ENCODE assay signal across 24 cellular contexts in the genomic region with DNA sequence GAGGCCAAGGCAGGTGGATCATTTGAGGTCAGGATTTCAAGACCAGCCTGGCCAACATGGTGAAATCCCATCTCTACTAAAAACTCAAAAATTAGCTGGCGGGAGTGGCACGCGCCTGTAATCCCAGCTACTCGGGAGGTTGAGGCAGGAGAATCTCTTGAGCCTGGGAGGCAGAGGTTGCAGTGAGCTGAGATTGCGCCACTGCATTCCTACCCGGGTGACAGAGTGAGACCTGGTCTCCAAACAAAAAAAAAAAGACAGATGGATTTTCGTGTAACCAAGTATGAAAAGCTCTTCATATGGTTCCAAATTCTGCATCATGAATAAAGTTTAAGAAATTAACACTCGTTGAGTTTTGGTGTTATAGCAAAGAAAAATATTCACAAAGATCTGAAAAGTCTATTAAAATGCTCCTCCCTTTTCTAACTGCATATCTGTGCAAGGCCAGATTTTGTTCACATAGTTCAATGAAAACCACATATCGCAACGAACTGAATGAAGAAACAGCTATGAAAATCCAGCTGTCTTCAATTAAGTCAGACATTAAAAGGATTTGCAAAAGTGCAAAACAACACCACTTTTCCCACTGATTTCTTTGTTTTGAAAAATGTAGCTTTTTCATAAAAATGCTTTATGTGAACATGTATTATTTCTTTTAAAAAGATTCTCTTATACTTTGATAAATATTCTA. TPM values are rescaled to one million over a fixed set of nuclear protein-coding genes. Genes with fewer than 3 reads are reported as not detected.
DNase-seq lines count a peak whose midpoint lies in the region; ATAC-seq, FAIRE-seq and TF ChIP-seq lines count a peak whose summit lies in the region.
"Had no signal": no experiment of that assay in that cellular context is flagged by ENCODE, and none has a peak within 500 bp of the region (broad histone marks: within the 10 kb centered on the region; RNA-seq: fewer than 3 reads in every experiment).

No MANE protein-coding gene starts in this region.

- no peak overlapping the region for H2AK5ac ChIP-seq in mesenchymal stem cell (ENCODE audit: low read length, severe bottlenecking)

- H3K27ac ChIP-seq in mesenchymal stem cell (ENCODE audit: low read length, poor library complexity, severe bottlenecking): no peak overlapping the region
- H3K27ac ChIP-seq: ovary, SJCRH30 had no signal

- no peaks in the 10 kb centered on the region for H3K79me1 ChIP-seq in mesenchymal stem cell (replicated peaks; ENCODE audit: low read length, poor library complexity, severe bottlenecking)

- peak overlapping the region; percentile 90 for H3K9ac ChIP-seq in mesenchymal stem cell (ENCODE audit: low read length)

- no peaks in the 10 kb centered on the region for H3K9me3 Mint-ChIP-seq in T-helper 2 cell treated with Interferon-gamma antibody and Interleukin-4, amounts not matched to agents 5 μg/mL and 100 μg/mL, for 36 hours
- peaks cover 6% of the 10 kb centered on the region for H3K9me3 Mint-ChIP-seq in activated CD8-positive, alpha-beta T cell treated with anti-CD3 and anti-CD28 coated beads for 36 hours
- H3K9me3 Mint-ChIP-seq: activated CD4-positive, alpha-beta T cell treated with anti-CD3 and anti-CD28 coated beads, Interleukin-2, amount 10 ng/mL, durations not matched to agents 24 days and 14 days; activated naive CD4-positive, alpha-beta T cell treated with anti-CD3 and anti-CD28 coated beads, Interleukin-2, amount 10 ng/mL, durations not matched to agents 7 days and 5 days; effector memory CD8-positive, alpha-beta T cell had no signal

- H3K4me3 ChIP-seq in mesenchymal stem cell (ENCODE audit: insufficient read depth in 1 of 2, low read depth in 1 of 2, low read length in 2 of 2): no peak overlapping the region
- H3K4me3 ChIP-seq: ovary, SJCRH30 had no signal

- no peak overlapping the region for H2BK12ac ChIP-seq in mesenchymal stem cell (ENCODE audit: low read length in 2 of 2)

- no peak overlapping the region for H3K4ac ChIP-seq in mesenchymal stem cell (ENCODE audit: low read depth in 1 of 2, low read length in 2 of 2)

- H3K4me2 ChIP-seq in mesenchymal stem cell (ENCODE audit: low read length, poor library complexity, severe bottlenecking): no peak overlapping the region

- no peak overlapping the region for H3K18ac ChIP-seq in mesenchymal stem cell (ENCODE audit: low read depth in 1 of 2, low read length in 2 of 2)

- H3K4me3 Mint-ChIP-seq in T-helper 2 cell treated with Interferon-gamma antibody and Interleukin-4, amounts not matched to agents 5 μg/mL and 100 μg/mL, for 36 hours: no peak overlapping the region
- no peak overlapping the region for H3K4me3 Mint-ChIP-seq in activated CD8-positive, alpha-beta T cell treated with anti-CD3 and anti-CD28 coated beads for 36 hours
- H3K4me3 Mint-ChIP-seq: activated CD4-positive, alpha-beta T cell treated with anti-CD3 and anti-CD28 coated beads, Interleukin-2, amount 10 ng/mL, durations not matched to agents 24 days and 14 days; activated naive CD4-positive, alpha-beta T cell treated with anti-CD3 and anti-CD28 coated beads, Interleukin-2, amount 10 ng/mL, durations not matched to agents 7 days and 5 days; effector memory CD8-positive, alpha-beta T cell; stimulated activated memory B cell treated with anti-CD40 and anti-IgM and Interleukin-4, amounts not matched to agents 10 μg/mL and 1 μg/mL and 100 μg/mL, for 72 hours had no signal

- no peak overlapping the region for H3K23ac ChIP-seq in mesenchymal stem cell (ENCODE audit: low read length in 2 of 2)

- no peak for TF ChIP-seq EP300 in Ishikawa (IDR thresholded peaks at IDR 0.05; ENCODE audit: borderline replicate concordance)

- no peaks in the 10 kb centered on the region for H3K27me3 Mint-ChIP-seq in T-helper 2 cell treated with Interferon-gamma antibody and Interleukin-4, amounts not matched to agents 5 μg/mL and 100 μg/mL, for 36 hours (ENCODE audit: low read depth)
- H3K27me3 Mint-ChIP-seq in activated CD8-positive, alpha-beta T cell treated with anti-CD3 and anti-CD28 coated beads for 36 hours: no peaks in the 10 kb centered on the region

- H3K36me3 ChIP-seq in mesenchymal stem cell (ENCODE audit: control insufficient read depth in 1 of 2, insufficient read depth in 2 of 2, low read depth in 1 of 2, low read length in 2 of 2): peaks cover 0 to 6% of the 10 kb centered on the region in 2 experiments
- H3K36me3 ChIP-seq: ovary, SJCRH30 had no signal

- H3K9me3 ChIP-seq in mesenchymal stem cell (ENCODE audit: control insufficient read depth, low read length): no peaks in the 10 kb centered on the region
- H3K9me3 ChIP-seq: ovary, SJCRH30 had no signal

- H2BK5ac ChIP-seq in mesenchymal stem cell (ENCODE audit: low read depth, low read length, poor library complexity, severe bottlenecking): no peak overlapping the region

- TF ChIP-seq POLR2A in H54 (IDR thresholded peaks at IDR 0.05; ENCODE audit: low read depth, low read length): no peak

- no peak overlapping the region for H2AFZ ChIP-seq in mesenchymal stem cell (ENCODE audit: low read depth, low read length)

- peak; percentile 54 for DNase-seq in AG08395 (ENCODE audit: low spot score)
- DNase-seq in mesenchymal stem cell: no peak
- DNase-seq in T-helper 2 cell treated with Interferon-gamma antibody and Interleukin-4, amounts not matched to agents 5 μg/mL and 100 μg/mL, for 36 hours (ENCODE audit: low spot score): no peak
- no peak for DNase-seq in activated CD8-positive, alpha-beta T cell treated with anti-CD3 and anti-CD28 coated beads for 36 hours
- DNase-seq in H54 (ENCODE audit: insufficient read length, low spot score): no peak
- DNase-seq: activated CD4-positive, alpha-beta T cell treated with anti-CD3 and anti-CD28 coated beads, Interleukin-2, amount 10 ng/mL, durations not matched to agents 24 days and 14 days; activated naive CD4-positive, alpha-beta T cell treated with anti-CD3 and anti-CD28 coated beads, Interleukin-2, amount 10 ng/mL, durations not matched to agents 7 days and 5 days; activated T-cell treated with anti-CD3 and anti-CD28 coated beads for 4 hours; caudate nucleus; effector memory CD8-positive, alpha-beta T cell; glutamatergic neuron; Karpas-422; NCI-H1436 treated with DMSO at 0.1 percent for 48 hours; NCI-H345; ovary had no signal

- no peaks in the 10 kb centered on the region for H3K36me3 Mint-ChIP-seq in T-helper 2 cell treated with Interferon-gamma antibody and Interleukin-4, amounts not matched to agents 5 μg/mL and 100 μg/mL, for 36 hours (ENCODE audit: low read depth)
- H3K36me3 Mint-ChIP-seq in activated CD8-positive, alpha-beta T cell treated with anti-CD3 and anti-CD28 coated beads for 36 hours (ENCODE audit: low read depth): no peaks in the 10 kb centered on the region
- H3K36me3 Mint-ChIP-seq: activated naive CD4-positive, alpha-beta T cell treated with anti-CD3 and anti-CD28 coated beads, Interleukin-2, amount 10 ng/mL, durations not matched to agents 7 days and 5 days; stimulated activated memory B cell treated with anti-CD40 and anti-IgM and Interleukin-4, amounts not matched to agents 10 μg/mL and 1 μg/mL and 100 μg/mL, for 72 hours had no signal

- H3K27ac Mint-ChIP-seq in T-helper 2 cell treated with Interferon-gamma antibody and Interleukin-4, amounts not matched to agents 5 μg/mL and 100 μg/mL, for 36 hours: no peak overlapping the region
- H3K27ac Mint-ChIP-seq in activated CD8-positive, alpha-beta T cell treated with anti-CD3 and anti-CD28 coated beads for 36 hours: no peak overlapping the region
- H3K27ac Mint-ChIP-seq: activated CD4-positive, alpha-beta T cell treated with anti-CD3 and anti-CD28 coated beads, Interleukin-2, amount 10 ng/mL, durations not matched to agents 24 days and 14 days; activated naive CD4-positive, alpha-beta T cell treated with anti-CD3 and anti-CD28 coated beads, Interleukin-2, amount 10 ng/mL, durations not matched to agents 7 days and 5 days; effector memory CD8-positive, alpha-beta T cell; stimulated activated memory B cell treated with anti-CD40 and anti-IgM and Interleukin-4, amounts not matched to agents 10 μg/mL and 1 μg/mL and 100 μg/mL, for 72 hours had no signal

- intact Hi-C loops in activated CD8-positive, alpha-beta T cell treated with anti-CD3 and anti-CD28 coated beads for 36 hours (cut with micrococcal nuclease): no loop called here

- peaks cover 10% of the 10 kb centered on the region for H3K4me1 ChIP-seq in mesenchymal stem cell (ENCODE audit: control insufficient read depth, insufficient read depth, low read depth, low read length)

- no peak overlapping the region for H4K91ac ChIP-seq in mesenchymal stem cell (ENCODE audit: low read length)

- TF ChIP-seq RAD21 in Ishikawa (IDR thresholded peaks at IDR 0.05; ENCODE audit: low read depth): no peak

- FAIRE-seq in endometrium (lab: Jason Lieb, UNC): peak; percentile 97
- no peak for FAIRE-seq in H54 (lab: Jason Lieb, UNC)
- FAIRE-seq: GM18507, keratinocyte had no signal

- POLR2A ChIA-PET in activated CD8-positive, alpha-beta T cell treated with anti-CD3 and anti-CD28 coated beads for 36 hours (lab: Charles Lee): interaction anchor here (1.0 kb wide), 1 partner anchor 8 kb away, joined by 3 read pairs; no protein-coding TSS in a partner anchor

- H3K14ac ChIP-seq in mesenchymal stem cell (ENCODE audit: low read length in 2 of 2): no peak overlapping the region

- H2BK15ac ChIP-seq in mesenchymal stem cell (ENCODE audit: low read depth, poor library complexity, severe bottlenecking): no peak overlapping the region

- CTCF ChIA-PET in activated CD8-positive, alpha-beta T cell treated with anti-CD3 and anti-CD28 coated beads for 36 hours (lab: Charles Lee): interaction anchor here (1.0 to 1.3 kb wide), 3 partner anchors 10 to 123 kb away, joined by 3 to 8 read pairs (median 3); no protein-coding TSS in a partner anchor

- no peak overlapping the region for H4K8ac ChIP-seq in mesenchymal stem cell (ENCODE audit: low read length)

- H3K27me3 ChIP-seq in mesenchymal stem cell (ENCODE audit: control insufficient read depth in 1 of 2, insufficient read depth in 1 of 2, low read length in 2 of 2): peaks cover 0 to 9% of the 10 kb centered on the region in 2 experiments
- H3K27me3 ChIP-seq: ovary had no signal

- no peak overlapping the region for H2BK120ac ChIP-seq in mesenchymal stem cell (ENCODE audit: low read depth, low read length)

- H3K4me1 Mint-ChIP-seq in T-helper 2 cell treated with Interferon-gamma antibody and Interleukin-4, amounts not matched to agents 5 μg/mL and 100 μg/mL, for 36 hours (ENCODE audit: low read depth): no peaks in the 10 kb centered on the region
- no peaks in the 10 kb centered on the region for H3K4me1 Mint-ChIP-seq in activated CD8-positive, alpha-beta T cell treated with anti-CD3 and anti-CD28 coated beads for 36 hours (ENCODE audit: low read depth)
- H3K4me1 Mint-ChIP-seq: activated CD4-positive, alpha-beta T cell treated with anti-CD3 and anti-CD28 coated beads, Interleukin-2, amount 10 ng/mL, durations not matched to agents 24 days and 14 days; activated naive CD4-positive, alpha-beta T cell treated with anti-CD3 and anti-CD28 coated beads, Interleukin-2, amount 10 ng/mL, durations not matched to agents 7 days and 5 days; stimulated activated memory B cell treated with anti-CD40 and anti-IgM and Interleukin-4, amounts not matched to agents 10 μg/mL and 1 μg/mL and 100 μg/mL, for 72 hours had no signal

- ATAC-seq in HG02798 (IDR thresholded peaks at IDR 0.05; ENCODE audit: poor library complexity, unreplicated experiment): no peak
- no peak for ATAC-seq in activated CD8-positive, alpha-beta T cell treated with anti-CD3 and anti-CD28 coated beads for 36 hours
- ATAC-seq: effector memory CD8-positive, alpha-beta T cell; HCT116; stimulated activated memory B cell treated with anti-CD40 and anti-IgM and Interleukin-4, amounts not matched to agents 10 μg/mL and 1 μg/mL and 100 μg/mL, for 72 hours had no signal

- no peak for TF ChIP-seq CTCF in activated CD8-positive, alpha-beta T cell treated with anti-CD3 and anti-CD28 coated beads for 36 hours (IDR thresholded peaks at IDR 0.05)

- 92% methylated on average over 10 of the region's 10 CpGs for WGBS in mesenchymal stem cell

RNA-seq across cellular contexts. Expression of a gene that starts 23.8 kb away (rescaled TPM):
- 39.0 TPM for polyA plus RNA-seq in mesenchymal stem cell (2013, experiment 1 of 2)
- 37.8 TPM for polyA plus RNA-seq in mesenchymal stem cell (2013, experiment 2 of 2)
- 10 to 100 TPM in 1 of 2 experiments, 1 to 10 TPM in 1; 8.4 to 13.7 TPM for total RNA-seq in activated CD8-positive, alpha-beta T cell treated with anti-CD3 and anti-CD28 coated beads for 36 hours
- total RNA-seq: activated CD4-positive, alpha-beta T cell treated with anti-CD3 and anti-CD28 coated beads, Interleukin-2, amount 10 ng/mL, durations not matched to agents 24 days and 14 days; Calu3; SJCRH30 had no signal

RNA-seq across cellular contexts. Expression of a gene that starts 45.0 kb away (rescaled TPM):
- polyA plus RNA-seq in mesenchymal stem cell (2013, experiment 1 of 2): 7.0 TPM
- polyA plus RNA-seq in mesenchymal stem cell (2013, experiment 2 of 2): 9.6 TPM
- 1 to 10 TPM; 1.8 to 2.0 TPM for total RNA-seq in activated CD8-positive, alpha-beta T cell treated with anti-CD3 and anti-CD28 coated beads for 36 hours
